ENCODE assay signal across 8 cellular contexts in the genomic region with DNA sequence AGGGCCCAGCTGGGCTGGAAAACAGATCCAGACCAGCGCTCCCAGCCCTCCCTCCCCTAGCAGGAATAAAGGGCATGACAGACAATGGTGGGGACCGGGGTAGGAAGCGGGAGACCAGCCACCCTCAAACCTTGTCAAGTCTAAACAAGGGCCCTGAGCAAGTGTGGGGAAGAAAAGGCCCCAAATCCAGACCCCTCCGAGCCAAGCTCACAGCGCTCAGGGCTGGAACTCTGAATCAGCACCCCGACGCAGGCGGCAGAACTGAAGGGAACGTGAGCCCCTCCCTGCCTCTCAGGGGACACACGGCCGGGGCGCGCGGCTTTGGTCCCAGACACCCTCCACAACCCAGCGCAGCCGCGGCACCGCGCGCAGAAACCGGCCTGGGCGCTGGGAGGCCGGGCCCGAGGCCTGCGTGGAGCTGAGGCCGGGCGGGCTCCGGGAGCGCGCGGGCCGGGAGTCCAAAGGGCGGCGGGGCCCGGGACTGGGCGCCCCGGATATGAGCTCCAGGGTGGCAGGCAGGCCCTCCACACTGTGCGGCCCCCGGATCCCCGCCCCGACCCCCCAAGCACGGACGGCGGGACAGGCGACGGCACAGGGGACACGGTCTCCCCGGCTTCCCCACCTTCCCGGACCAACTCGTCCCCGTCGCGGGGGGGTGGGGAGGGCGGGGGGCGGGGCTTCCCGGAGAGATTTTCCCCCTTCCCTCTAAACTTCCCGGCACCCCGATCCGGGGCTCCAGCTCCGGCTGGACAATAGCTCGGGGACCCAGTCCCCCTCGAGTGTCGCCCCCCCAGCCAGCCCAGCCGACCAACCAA. TPM values are rescaled to one million over a fixed set of nuclear protein-coding genes. Genes with fewer than 3 reads are reported as not detected.
A peak's percentile ranks its signal among the peaks of the same experiment; 100 is the strongest.
DNase-seq lines count a peak whose midpoint lies in the region; ATAC-seq and TF ChIP-seq lines count a peak whose summit lies in the region.

No MANE protein-coding gene starts in this region.

- TF ChIP-seq CTCF in BE2C (IDR thresholded peaks at IDR 0.05; ENCODE audit: low read depth, low read length) = no peak
- no peak for TF ChIP-seq CTCF in IMR-90 (conservative IDR thresholded peaks at IDR 0.05; ENCODE audit: low read depth, low read length)
- no peak for TF ChIP-seq CTCF in thyroid gland (IDR thresholded peaks at IDR 0.05)

- intact Hi-C loops in IMR-90 (cut with micrococcal nuclease) (no loop called here), thyroid gland (cut with DNase I) (no loop called here)

- no TSS peak for BruUV-seq in IMR-90 (replicated peaks; lab: Mats Ljungman, UMichigan)

- peak overlapping the region; percentile 97 for H3K4ac ChIP-seq in IMR-90 (ENCODE audit: low read depth, low read length)

- H3K36me3 ChIP-seq in BE2C = no peaks in the 10 kb centered on the region
- H3K36me3 ChIP-seq in IMR-90 (ENCODE audit: control insufficient read depth, insufficient read depth, low read length) = 0 out of 2 replicates have a peak, but pooled peaks cover 5% of the 10 kb centered on the region
- no peaks in the 10 kb centered on the region for H3K36me3 ChIP-seq in thyroid gland

- H2BK20ac ChIP-seq in IMR-90 (ENCODE audit: low read depth, low read length) = 0 out of 2 replicates have a peak overlapping the region, but pooled peaks have one; percentile 42

- H4K20me1 ChIP-seq in IMR-90 (ENCODE audit: insufficient read depth, low read length) = peaks cover 34% of the 10 kb centered on the region

- peak; percentile 16 for ATAC-seq in IMR-90 (ENCODE audit: low read depth)

- H3K4me1 ChIP-seq in BE2C (peaks cover 31% of the 10 kb centered on the region), IMR-90 (ENCODE audit: control insufficient read depth, insufficient read depth, low read length) (peaks cover 48% of the 10 kb centered on the region), thyroid gland (peaks cover 6 to 56% of the 10 kb centered on the region in 2 donors)

- H3K27me3 ChIP-seq in BE2C (no peaks in the 10 kb centered on the region), IMR-90 (ENCODE audit: control insufficient read depth, insufficient read depth, low read length) (no peaks in the 10 kb centered on the region), thyroid gland (no peaks in the 10 kb centered on the region)

- peak overlapping the region; percentile 55; the same call in 1 of the 2 replicates for H2BK120ac ChIP-seq in IMR-90 (ENCODE audit: low read depth, low read length)

- peak overlapping the region; percentile 88 for H2BK5ac ChIP-seq in IMR-90 (ENCODE audit: low read depth, low read length, poor library complexity, severe bottlenecking)

- TF ChIP-seq POLR2A in IMR-90 (IDR thresholded peaks at IDR 0.05; ENCODE audit: low read depth, low read length) (no peak), thyroid gland (IDR thresholded peaks at IDR 0.05) (no peak)

- H3K9ac ChIP-seq in IMR-90 (ENCODE audit: low read depth, low read length) = peak overlapping the region; percentile 98

- H4K91ac ChIP-seq in IMR-90 (ENCODE audit: insufficient read depth, low read depth, low read length) = peak overlapping the region; percentile 82

- peaks cover 38% of the 10 kb centered on the region for H3K9me1 ChIP-seq in IMR-90 (ENCODE audit: insufficient read depth, low read length)

- H3K23ac ChIP-seq in IMR-90 (ENCODE audit: low read depth, low read length) = peak overlapping the region; percentile 92

- H4K8ac ChIP-seq in IMR-90 (ENCODE audit: low read depth in 2 of 2, low read length in 2 of 2) = peak overlapping the region; percentile 24 to 72; a peak in 1 of 4 replicates

- H3K9me3 ChIP-seq in BE2C = no peaks in the 10 kb centered on the region
- H3K9me3 ChIP-seq in IMR-90 (ENCODE audit: control insufficient read depth, insufficient read depth, low read length) = no peaks in the 10 kb centered on the region
- H3K9me3 ChIP-seq in thyroid gland = no peaks in the 10 kb centered on the region

- H2AK5ac ChIP-seq in IMR-90 (ENCODE audit: low read depth, low read length) = peak overlapping the region; percentile 91

- H2BK15ac ChIP-seq in IMR-90 (ENCODE audit: low read depth, low read length) = peak overlapping the region; percentile 42; the same call in 1 of the 3 replicates

- peak overlapping the region; percentile 92 for H2AK9ac ChIP-seq in IMR-90 (replicated peaks; ENCODE audit: low read depth, low read length, poor library complexity)

- H3K79me1 ChIP-seq in IMR-90 (ENCODE audit: low read depth in 1 of 2, low read length in 2 of 2) = peaks cover 12 to 63% of the 10 kb centered on the region in 2 experiments; a peak in 3 of 4 replicates

- peak overlapping the region; percentile 22 for H3K18ac ChIP-seq in IMR-90 (ENCODE audit: low read depth, low read length)

- CTCF ChIA-PET in IMR-90 (lab: Yijun Ruan, JAX) = no interaction called here

- H3K27ac ChIP-seq in IMR-90 (ENCODE audit: insufficient read depth, low read length) (peak overlapping the region; percentile 84), thyroid gland (peak overlapping the region; percentile 78 to 90 (median 82))

- dilution Hi-C loops in IMR-90 (cut with HindIII; ENCODE audit: low sequenced_read_pairs, unreplicated experiment) = no loop called here

- peak overlapping the region; percentile 77; the same call in 1 of the 2 replicates for H3K56ac ChIP-seq in IMR-90 (ENCODE audit: extremely low read depth, insufficient read depth, low read length)

- H3K4me3 ChIP-seq in BE2C (ENCODE audit: low read depth, low read length) (peak overlapping the region; percentile 60), IMR-90 (ENCODE audit: insufficient read depth, low read depth, low read length) (peak overlapping the region; percentile 63), thyroid gland (replicated peaks in 1 of 3) (peak overlapping the region; percentile 35 to 91 (median 89))

- peak overlapping the region; percentile 91 for H2AFZ ChIP-seq in IMR-90 (replicated peaks; ENCODE audit: low read length, poor library complexity)

- peak overlapping the region; percentile 5; the same call in 1 of the 2 replicates for H4K5ac ChIP-seq in IMR-90 (ENCODE audit: low read depth, low read length)

- WGBS in IMR-90 (ENCODE audit: extremely low coverage in 2 of 2, insufficient read length in 1 of 2), 2 experiments = 4% methylated on average over 5 of the region's 64 CpGs; no CpG with 5 or more reads in 1 of the 2 experiments
- WGBS in thyroid gland, 2 donors = 4 to 5% methylated on average over 13 to 16 of the region's 64 CpGs

- TF ChIP-seq RAD21 in IMR-90 (IDR thresholded peaks at IDR 0.05; ENCODE audit: low read length) = no peak

- H3K14ac ChIP-seq in IMR-90 (replicated peaks; ENCODE audit: low read depth, low read length) = peak overlapping the region; percentile 92

- POLR2A ChIA-PET in IMR-90 (lab: Charles Lee; ENCODE audit: unreplicated experiment) = interaction anchor here (0.6 to 1.1 kb wide), 3 partner anchors 14 to 887 kb away, joined by 3 to 5 read pairs (median 3); no protein-coding TSS in a partner anchor

- in situ Hi-C loops in IMR-90 (cut with MboI; ENCODE audit: low sequenced_read_pairs) = no loop called here
- in situ Hi-C loops in T47D (cut with HindIII; ENCODE audit: low pct_unique_long_range_greater_than_20kb, low sequenced_read_pairs) = no loop called here

- peak overlapping the region; percentile 94 for H3K4me2 ChIP-seq in IMR-90 (ENCODE audit: low read depth, low read length)

- DNase-seq in BE2C (no peak), IMR-90 (no peak), T47D (ENCODE audit: low read depth in 1 of 2, low spot score in 1 of 2) (peak; percentile 43 to 74), left kidney (ENCODE audit: low read depth, low spot score) (peak; percentile 75), thyroid gland (peak; percentile 53 to 54), NCI-H2081 (lab: John Stamatoyannopoulos, UW) (no peak), COR-L47 (lab: John Stamatoyannopoulos, UW) (no peak), SK-N-DZ (ENCODE audit: low spot score) (no peak)

TF ChIP-seq in IMR-90, 13 proteins besides CTCF, POLR2A, EP300 and RAD21 (continues in another document):
- no peak for TF ChIP-seq MAFK (IDR thresholded peaks at IDR 0.05; ENCODE audit: low read depth, low read length)
- TF ChIP-seq RCOR1 (IDR thresholded peaks at IDR 0.05; ENCODE audit: insufficient replicate concordance, low read length) = no peak
- no peak for TF ChIP-seq NFE2L2 (IDR thresholded peaks at IDR 0.05; ENCODE audit: low read depth, low read length)

RNA-seq across cellular contexts. Expression of a gene that starts 0.6 kb away (rescaled TPM):
- polyA plus RNA-seq in BE2C (2012; ENCODE audit: insufficient read depth, insufficient read length, low read depth) = 24.8 TPM
- total RNA-seq in IMR-90 (2012; rRNA removed) (5.0 and 5.2 TPM in 2 replicates), thyroid gland (10 to 100 TPM in 3 of 4 donors, 1 to 10 TPM in 1; 9.9 to 17.0 (median 11.2) TPM)
- polyA plus RNA-seq in IMR-90 (2012; rRNA removed) = 25.0 and 28.0 TPM in 2 replicates
- polyA plus RNA-seq in IMR-90 (2012; cell fraction: cytosol; rRNA removed) = 16.6 and 30.2 TPM in 2 replicates
- polyA plus RNA-seq in IMR-90 (2012; cell fraction: nucleus; rRNA removed; ENCODE audit: low replicate concordance) = 49.5 and 83.0 TPM in 2 replicates
- polyA plus RNA-seq in SK-N-DZ (2014; cell fraction: cytosol; rRNA removed) = 8.2 and 9.6 TPM in 2 replicates
- polyA plus RNA-seq in SK-N-DZ (2014; cell fraction: nucleus; rRNA removed) = 12.2 and 15.4 TPM in 2 replicates

RNA-seq across cellular contexts. Expression of a gene that starts 16.5 kb away (rescaled TPM):
- polyA plus RNA-seq in BE2C (2012; ENCODE audit: insufficient read depth, insufficient read length, low read depth) = not detected
- total RNA-seq in IMR-90 (2012; rRNA removed) = not detected in 2 replicates
- not detected in 2 replicates for polyA plus RNA-seq in IMR-90 (2012; rRNA removed)
- polyA plus RNA-seq in IMR-90 (2012; cell fraction: cytosol; rRNA removed) = not detected in 2 replicates
- not detected in 2 replicates for polyA plus RNA-seq in IMR-90 (2012; cell fraction: nucleus; rRNA removed; ENCODE audit: low replicate concordance)
- not detected for total RNA-seq in thyroid gland
- not detected in 2 replicates for polyA plus RNA-seq in SK-N-DZ (2014; cell fraction: cytosol; rRNA removed)
- 0.26 and 0.68 TPM in 2 replicates for polyA plus RNA-seq in SK-N-DZ (2014; cell fraction: nucleus; rRNA removed)

RNA-seq across cellular contexts. Expression of a gene that starts 28.0 kb away (rescaled TPM):
- polyA plus RNA-seq in BE2C (2012; ENCODE audit: insufficient read depth, insufficient read length, low read depth) = 1,119 TPM
- 1,746 and 2,310 TPM in 2 replicates for total RNA-seq in IMR-90 (2012; rRNA removed)
- polyA plus RNA-seq in IMR-90 (2012; rRNA removed) = 3,153 and 3,261 TPM in 2 replicates
- 1,705 and 1,838 TPM in 2 replicates for polyA plus RNA-seq in IMR-90 (2012; cell fraction: cytosol; rRNA removed)
- 1,133 and 1,323 TPM in 2 replicates for polyA plus RNA-seq in IMR-90 (2012; cell fraction: nucleus; rRNA removed; ENCODE audit: low replicate concordance)
- total RNA-seq in thyroid gland = 1,000 to 10,000 TPM; 1,123 to 2,881 (median 1,235) TPM
- 1,786 and 2,097 TPM in 2 replicates for polyA plus RNA-seq in SK-N-DZ (2014; cell fraction: cytosol; rRNA removed)
- polyA plus RNA-seq in SK-N-DZ (2014; cell fraction: nucleus; rRNA removed) = 1,399 and 1,465 TPM in 2 replicates

RNA-seq across cellular contexts. Expression of a gene that starts 44.1 kb away (rescaled TPM):
- polyA plus RNA-seq in BE2C (2012; ENCODE audit: insufficient read depth, insufficient read length, low read depth) = 7.2 TPM
- total RNA-seq in IMR-90 (2012; rRNA removed) (7.5 and 9.1 TPM in 2 replicates), thyroid gland (1 to 10 TPM; 4.1 to 6.6 (median 6.2) TPM)
- 6.8 and 7.1 TPM in 2 replicates for polyA plus RNA-seq in IMR-90 (2012; rRNA removed)
- 4.5 and 6.8 TPM in 2 replicates for polyA plus RNA-seq in IMR-90 (2012; cell fraction: cytosol; rRNA removed)
- 5.0 and 6.6 TPM in 2 replicates for polyA plus RNA-seq in IMR-90 (2012; cell fraction: nucleus; rRNA removed; ENCODE audit: low replicate concordance)
- polyA plus RNA-seq in SK-N-DZ (2014; cell fraction: cytosol; rRNA removed) = 20.3 and 25.9 TPM in 2 replicates
- polyA plus RNA-seq in SK-N-DZ (2014; cell fraction: nucleus; rRNA removed) = 16.8 TPM in 2 replicates

Comparison
In these comparisons a context has a peak if more than half of its experiments do, and no peak if none do; other contexts are left out.
1. DNase-seq: peak in T47D (2 of 2), left kidney (single experiment) and thyroid gland (2 of 2); none in BE2C (single experiment), IMR-90 (single experiment), NCI-H2081 (0 of 2), COR-L47 (single experiment) and SK-N-DZ (single experiment).
2. Peak in every context shown above with its lines, with median percentiles within 50 percentile points of each other: H3K4me3 ChIP-seq.